In the genomic region with DNA sequence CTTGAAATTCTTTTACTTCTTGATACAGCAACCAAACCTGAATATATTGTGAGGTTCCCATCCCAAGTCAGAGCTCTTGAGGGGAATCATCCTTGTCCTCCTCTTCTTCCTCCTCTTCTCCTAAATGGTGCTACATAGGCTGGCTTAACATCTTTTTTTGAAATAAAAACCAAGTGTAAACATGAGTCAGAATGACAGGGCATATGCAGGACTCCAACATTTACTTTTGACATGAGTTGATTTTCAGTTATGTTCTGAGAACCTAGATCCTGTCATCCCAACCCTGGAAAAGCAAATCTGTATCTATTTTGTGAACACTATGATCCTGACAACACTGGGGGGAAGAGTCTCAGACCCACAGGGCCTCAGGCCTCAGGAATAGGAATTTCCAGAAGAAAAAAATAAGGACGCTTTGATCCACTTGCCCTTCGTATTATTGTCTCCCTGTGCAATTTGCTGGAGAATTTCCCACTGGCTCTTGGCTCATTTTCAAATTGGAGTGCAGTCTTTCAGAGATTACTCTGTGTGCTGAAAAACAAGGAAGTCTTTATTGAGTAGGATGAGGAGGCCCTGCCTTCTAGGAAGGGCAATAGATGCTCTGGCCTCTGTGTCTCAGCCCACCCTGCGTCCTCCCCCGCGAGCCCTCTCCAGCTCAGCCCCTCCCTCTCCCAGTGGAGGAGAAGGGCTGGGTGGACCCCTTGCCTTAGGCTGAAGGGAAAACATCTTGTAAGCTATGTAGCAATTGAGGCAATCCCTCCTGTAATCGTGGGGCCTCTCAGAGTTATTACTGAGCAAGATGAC, we compare ENCODE assay signal across 14 cellular contexts.
A peak's percentile ranks its signal among the peaks of the same experiment; 100 is the strongest.
DNase-seq lines count a peak whose midpoint lies in the region; ATAC-seq and TF ChIP-seq lines count a peak whose summit lies in the region.
"Had no signal": no experiment of that assay in that cellular context is flagged by ENCODE, and none has a peak within 500 bp of the region (broad histone marks: within the 10 kb centered on the region; RNA-seq: fewer than 3 reads in every experiment).

No MANE protein-coding gene starts in this region.

- H3K4me1 Mint-ChIP-seq in neural crest cell (peaks cover 29% of the 10 kb centered on the region), immature natural killer cell (no peaks in the 10 kb centered on the region)
- H3K4me1 Mint-ChIP-seq in naive thymus-derived CD4-positive, alpha-beta T cell = no peaks in the 10 kb centered on the region
- H3K4me1 Mint-ChIP-seq: naive B cell had no signal

- H3K27me3 Mint-ChIP-seq in neural crest cell (ENCODE audit: low read depth) (no peaks in the 10 kb centered on the region), immature natural killer cell (ENCODE audit: low read depth in 3 of 3) (peaks cover 0 to 21% (median 4%) of the 10 kb centered on the region in 3 donors)
- peaks cover 8 to 35% (median 16%) of the 10 kb centered on the region in 5 donors for H3K27me3 Mint-ChIP-seq in naive thymus-derived CD4-positive, alpha-beta T cell

- no peaks in the 10 kb centered on the region for H3K9me3 ChIP-seq in PC-3 (ENCODE audit: low read length)
- no peaks in the 10 kb centered on the region for H3K9me3 ChIP-seq in naive thymus-derived CD4-positive, alpha-beta T cell (ENCODE audit: control insufficient read depth in 2 of 3, low read length in 3 of 3)

- POLR2A ChIA-PET in PC-3 (lab: Charles Lee; ENCODE audit: unreplicated experiment) = interaction anchor here (0.5 kb wide), 1 partner anchor 152 kb away, joined by 9 read pairs; no protein-coding TSS in a partner anchor
- POLR2A ChIA-PET in naive thymus-derived CD4-positive, alpha-beta T cell (lab: Charles Lee) = no interaction called here

- peak overlapping the region; percentile 13; the same call in 1 of the 2 replicates for H3K9ac ChIP-seq in PC-3 (ENCODE audit: low read length)

- H3K27ac Mint-ChIP-seq in neural crest cell (ENCODE audit: unreplicated experiment) (peak overlapping the region; percentile 65), immature natural killer cell (no peak overlapping the region)
- H3K27ac Mint-ChIP-seq in naive thymus-derived CD4-positive, alpha-beta T cell = no peak overlapping the region
- H3K27ac Mint-ChIP-seq: B cell, naive B cell had no signal

- ATAC-seq in PC-3 = peak; percentile 89
- no peak for ATAC-seq in naive thymus-derived CD4-positive, alpha-beta T cell

- no peaks in the 10 kb centered on the region for H3K9me2 ChIP-seq in PC-3 (replicated peaks; ENCODE audit: low read length)

- peak overlapping the region; percentile 46; the same call in 1 of the 2 replicates for H2AFZ ChIP-seq in PC-3 (ENCODE audit: low read length)

- H3K36me3 Mint-ChIP-seq in neural crest cell (ENCODE audit: low read depth) (no peaks in the 10 kb centered on the region), immature natural killer cell (no peaks in the 10 kb centered on the region)
- no peaks in the 10 kb centered on the region for H3K36me3 Mint-ChIP-seq in naive thymus-derived CD4-positive, alpha-beta T cell
- H3K36me3 Mint-ChIP-seq: naive B cell had no signal

- peaks cover 35% of the 10 kb centered on the region for H3K4me1 ChIP-seq in PC-3 (ENCODE audit: insufficient read depth, low read length)
- H3K4me1 ChIP-seq in naive thymus-derived CD4-positive, alpha-beta T cell (ENCODE audit: control insufficient read depth in 2 of 2, insufficient read depth in 2 of 2, low read length in 2 of 2) = no peaks in the 10 kb centered on the region

- no peaks in the 10 kb centered on the region for H3K79me2 ChIP-seq in PC-3 (ENCODE audit: low read length)

- H3K27me3 ChIP-seq in PC-3 (ENCODE audit: low read length) = no peaks in the 10 kb centered on the region
- H3K27me3 ChIP-seq in naive thymus-derived CD4-positive, alpha-beta T cell (ENCODE audit: control insufficient read depth in 2 of 2, insufficient read depth in 2 of 2, low read length in 2 of 2) = no peaks in the 10 kb centered on the region

- H3K4me3 ChIP-seq in AG10803 (ENCODE audit: low read length) (no peak overlapping the region), PC-3 (ENCODE audit: low read length) (peak overlapping the region; percentile 28; the same call in 1 of the 2 replicates), fibroblast of mammary gland (ENCODE audit: control insufficient read depth, low read depth, low read length) (no peak overlapping the region)
- no peak overlapping the region for H3K4me3 ChIP-seq in naive thymus-derived CD4-positive, alpha-beta T cell (ENCODE audit: low read length)

- DNase-seq in AG10803 (ENCODE audit: low read depth) (peak; percentile 8), PC-3 (peak; percentile 79), fibroblast of mammary gland (ENCODE audit: low read depth) (peak; percentile 63), neural crest cell (ENCODE audit: low read depth, low spot score) (peak; percentile 29), immature natural killer cell (no peak), amniotic stem cell (lab: John Stamatoyannopoulos, UW) (no peak), T-helper 1 cell (no peak)
- no peak for DNase-seq in naive thymus-derived CD4-positive, alpha-beta T cell
- DNase-seq: activated CD4-positive, alpha-beta T cell treated with anti-CD3 and anti-CD28 coated beads, Interleukin-2, amount 50 U/mL, for 48 hours; glutamatergic neuron; MV-4-11; naive B cell; RPMI8226 had no signal

- no peak for TF ChIP-seq CTCF in AG10803 (conservative IDR thresholded peaks at IDR 0.05; ENCODE audit: low read length)
- TF ChIP-seq CTCF in PC-3 (conservative IDR thresholded peaks at IDR 0.05; ENCODE audit: low read depth, low read length) = no peak
- no peak for TF ChIP-seq CTCF in fibroblast of mammary gland (conservative IDR thresholded peaks at IDR 0.05; ENCODE audit: control insufficient read depth, insufficient read depth, low read depth, low read length)
- TF ChIP-seq CTCF in neural crest cell (conservative IDR thresholded peaks at IDR 0.05) = no peak

- CTCF ChIA-PET in PC-3 (lab: Charles Lee) = interaction anchor here (0.6 kb wide), 1 partner anchor 198 kb away, joined by 8 read pairs; no protein-coding TSS in a partner anchor
- CTCF ChIA-PET in naive thymus-derived CD4-positive, alpha-beta T cell (lab: Charles Lee) = no interaction called here

- no peaks in the 10 kb centered on the region for H4K20me1 ChIP-seq in PC-3 (ENCODE audit: low read length)

- intact Hi-C loops in PC-3 (cut with micrococcal nuclease) = loop anchor here (5.0 kb wide), 4 partner anchors 38 to 153 kb away; partner anchors contain the start of gene CREB5
- intact Hi-C loops in naive thymus-derived CD4-positive, alpha-beta T cell (cut with micrococcal nuclease) = no loop called here

- peak overlapping the region; percentile 72 for H3K4me2 ChIP-seq in PC-3 (ENCODE audit: low read length)

- H3K9me3 Mint-ChIP-seq in neural crest cell (peaks cover 6% of the 10 kb centered on the region), immature natural killer cell (no peaks in the 10 kb centered on the region)
- H3K9me3 Mint-ChIP-seq in naive thymus-derived CD4-positive, alpha-beta T cell = peaks cover 0 to 4% (median 0%) of the 10 kb centered on the region in 11 donors

- H3K27ac ChIP-seq in PC-3 (ENCODE audit: low read length) = peak overlapping the region; percentile 83
- no peak overlapping the region for H3K27ac ChIP-seq in naive thymus-derived CD4-positive, alpha-beta T cell (ENCODE audit: low read depth, low read length)

- H3F3A ChIP-seq in PC-3 (ENCODE audit: low read length, unreplicated experiment) = no peaks in the 10 kb centered on the region

- BruUV-seq in PC-3 (replicated peaks; lab: Mats Ljungman, UMichigan) = no TSS peak

- no peaks in the 10 kb centered on the region for H3K36me3 ChIP-seq in PC-3 (ENCODE audit: low read depth, low read length)
- H3K36me3 ChIP-seq in naive thymus-derived CD4-positive, alpha-beta T cell (ENCODE audit: control insufficient read depth in 2 of 3, insufficient read depth in 3 of 3, low read length in 3 of 3) = no peaks in the 10 kb centered on the region

- H3K4me3 Mint-ChIP-seq in neural crest cell (peak overlapping the region; percentile 1), immature natural killer cell (no peak overlapping the region)
- no peak overlapping the region for H3K4me3 Mint-ChIP-seq in naive thymus-derived CD4-positive, alpha-beta T cell

Comparison
In these comparisons a context has a peak if more than half of its experiments do, and no peak if none do; other contexts are left out.
1. DNase-seq: peak in AG10803 (single experiment), PC-3 (single experiment), fibroblast of mammary gland (single experiment) and neural crest cell (single experiment); none in immature natural killer cell (0 of 3), amniotic stem cell (single experiment), T-helper 1 cell (0 of 5) and naive thymus-derived CD4-positive, alpha-beta T cell (0 of 9).